12 cellular contexts compared by ENCODE assay signal in genomic region chr12:47306130-47306529, GRCh38.
"Had no signal": no experiment of that assay in that cellular context is flagged by ENCODE, and none has a peak within 500 bp of the region (broad histone marks: within the 10 kb centered on the region; RNA-seq: fewer than 3 reads in every experiment).

No MANE protein-coding gene starts in this region.

- H3K36me3 Mint-ChIP-seq: neural progenitor cell had no signal

- H3K9me3 ChIP-seq: ascending aorta, breast epithelium, gastroesophageal sphincter, ovary, SK-N-SH, tibial artery, uterus had no signal

- H3K36me3 ChIP-seq: ascending aorta, breast epithelium, gastroesophageal sphincter, heart right ventricle, neural progenitor cell, ovary, tibial artery, uterus had no signal

- H2AFZ ChIP-seq: neural progenitor cell had no signal

- H3K27me3 ChIP-seq: ascending aorta, breast epithelium, gastroesophageal sphincter, heart right ventricle, neural progenitor cell, ovary, tibial artery, uterus had no signal

- DNase-seq: heart right ventricle, ovary, SK-N-SH, T1000, tibial artery, uterus had no signal

- H3K9ac ChIP-seq: neural progenitor cell, SK-N-SH had no signal

- H3K27ac ChIP-seq: ascending aorta, breast epithelium, gastroesophageal sphincter, heart right ventricle, neural progenitor cell, ovary, tibial artery, uterus had no signal

- H3K27me3 Mint-ChIP-seq: T-cell had no signal

- H3K4me2 ChIP-seq: neural progenitor cell, SK-N-SH had no signal

- ATAC-seq: gastroesophageal sphincter, heart right ventricle, sciatic nerve had no signal

- H3K4me3 ChIP-seq: ascending aorta, breast epithelium, gastroesophageal sphincter, neural progenitor cell, ovary, tibial artery, uterus had no signal

- H3K4me1 ChIP-seq: ascending aorta, breast epithelium, gastroesophageal sphincter, neural progenitor cell, tibial artery, uterus had no signal
